ENCODE assay signal across 20 cellular contexts in genomic region chr5:93250431-93250830, GRCh38.
DNase-seq lines count a peak whose midpoint lies in the region; ATAC-seq, FAIRE-seq and TF ChIP-seq lines count a peak whose summit lies in the region.
"Had no signal": no experiment of that assay in that cellular context is flagged by ENCODE, and none has a peak within 500 bp of the region (broad histone marks: within the 10 kb centered on the region; RNA-seq: fewer than 3 reads in every experiment).

No MANE protein-coding gene starts in this region.

- intact Hi-C loops in IMR-90 (cut with micrococcal nuclease) (loop anchor here (2.0 kb wide), 1 partner anchor 328 kb away; no protein-coding TSS in a partner anchor), adrenal gland (cut with DNase I) (no loop called here)

- H3K56ac ChIP-seq in IMR-90 (ENCODE audit: extremely low read depth, insufficient read depth, low read length), result no peak overlapping the region

- H3K27ac ChIP-seq in IMR-90 (ENCODE audit: insufficient read depth, low read length), result no peak overlapping the region
- H3K27ac ChIP-seq in adrenal gland, result peak overlapping the region in 3 of 5 donors; percentile 56 to 86 (median 84)
- H3K27ac ChIP-seq in keratinocyte (ENCODE audit: control insufficient read depth, insufficient read depth, low read length), result no peak overlapping the region
- no peak overlapping the region for H3K27ac ChIP-seq in smooth muscle cell (ENCODE audit: low read depth)
- H3K27ac ChIP-seq: neutrophil had no signal

- TF ChIP-seq POLR2A in IMR-90 (IDR thresholded peaks at IDR 0.05; ENCODE audit: low read depth, low read length), result no peak
- TF ChIP-seq POLR2A in adrenal gland (IDR thresholded peaks at IDR 0.05), result no peak

- in situ Hi-C loops in IMR-90 (cut with MboI; ENCODE audit: low sequenced_read_pairs), result no loop called here

- no peaks in the 10 kb centered on the region for H3K9me1 ChIP-seq in IMR-90 (ENCODE audit: insufficient read depth, low read length)
- no peaks in the 10 kb centered on the region for H3K9me1 ChIP-seq in keratinocyte (ENCODE audit: control insufficient read depth, extremely low read depth, insufficient read depth, low read length)

- H3K36me3 ChIP-seq in IMR-90 (ENCODE audit: control insufficient read depth, insufficient read depth, low read length), result no peaks in the 10 kb centered on the region
- H3K36me3 ChIP-seq in adrenal gland (replicated peaks in 1 of 2), result no peaks in the 10 kb centered on the region
- no peaks in the 10 kb centered on the region for H3K36me3 ChIP-seq in keratinocyte (ENCODE audit: control insufficient read depth in 2 of 2, extremely low read depth in 1 of 2, insufficient read depth in 2 of 2, low read length in 2 of 2)
- no peaks in the 10 kb centered on the region for H3K36me3 ChIP-seq in smooth muscle cell (ENCODE audit: low read depth)
- H3K36me3 ChIP-seq: neutrophil, right atrium auricular region, upper lobe of left lung had no signal

- DNase-seq in IMR-90, result no peak
- no peak for DNase-seq in adrenal gland
- no peak for DNase-seq in keratinocyte (ENCODE audit: low read depth, low spot score)
- DNase-seq in smooth muscle cell (lab: John Stamatoyannopoulos, UW; ENCODE audit: unreplicated experiment), result no peak
- DNase-seq in endothelial cell (ENCODE audit: low spot score), result no peak
- DNase-seq in NCI-H1417 treated with DMSO at 0.1 percent for 48 hours (lab: John Stamatoyannopoulos, UW), result no peak
- DNase-seq in stimulated activated naive CD4-positive, alpha-beta T cell treated with Interleukin-2 at 50 U/mL for 16 hours (lab: John Stamatoyannopoulos, UW), result no peak
- DNase-seq: activated CD4-positive, alpha-beta memory T cell treated with anti-CD3 and anti-CD28 coated beads, Interleukin-2, amount 10 ng/mL, durations not matched to agents 7 days and 5 days; activated T-cell treated with anti-CD3 and anti-CD28 coated beads, Interleukin-2, amount 50 U/mL, for 48 hours; DND-41; kidney; NCI-H187; NCI-H446 treated with DMSO at 0.1 percent for 48 hours; stimulated activated naive CD4-positive, alpha-beta T cell had no signal

- no peak overlapping the region for H4K91ac ChIP-seq in IMR-90 (ENCODE audit: insufficient read depth, low read depth, low read length)

- H3K27me3 Mint-ChIP-seq in endothelial cell (ENCODE audit: unreplicated experiment), result no peaks in the 10 kb centered on the region
- H3K27me3 Mint-ChIP-seq: activated CD4-positive, alpha-beta memory T cell treated with anti-CD3 and anti-CD28 coated beads, Interleukin-2, amount 10 ng/mL, durations not matched to agents 7 days and 5 days; activated naive CD4-positive, alpha-beta T cell treated with anti-CD3 and anti-CD28 coated beads, Interleukin-2, amount 50 U/mL, for 24 hours had no signal

- no peak overlapping the region for H3K14ac ChIP-seq in IMR-90 (replicated peaks; ENCODE audit: low read depth, low read length)

- no peaks in the 10 kb centered on the region for H4K20me1 ChIP-seq in IMR-90 (ENCODE audit: insufficient read depth, low read length)
- H4K20me1 ChIP-seq in keratinocyte (ENCODE audit: control insufficient read depth, extremely low read depth, insufficient read depth, low read length), result no peaks in the 10 kb centered on the region
- no peaks in the 10 kb centered on the region for H4K20me1 ChIP-seq in smooth muscle cell (ENCODE audit: low read depth)

- no peak overlapping the region; the same call in 1 of the 2 replicates for H3K23ac ChIP-seq in IMR-90 (ENCODE audit: low read depth, low read length)

- peak; percentile 41 for ATAC-seq in IMR-90 (ENCODE audit: low read depth)
- ATAC-seq: esophagus mucosa had no signal

- POLR2A ChIA-PET in IMR-90 (lab: Charles Lee; ENCODE audit: unreplicated experiment), result no interaction called here

- H3K9me3 Mint-ChIP-seq in endothelial cell (ENCODE audit: unreplicated experiment), result no peaks in the 10 kb centered on the region
- H3K9me3 Mint-ChIP-seq: activated CD4-positive, alpha-beta memory T cell treated with anti-CD3 and anti-CD28 coated beads, Interleukin-2, amount 10 ng/mL, durations not matched to agents 7 days and 5 days; activated naive CD4-positive, alpha-beta T cell treated with anti-CD3 and anti-CD28 coated beads, Interleukin-2, amount 50 U/mL, for 24 hours; T-helper 1 cell treated with Interleukin-12 subunit alpha and Interleukin-12 subunit beta and Interleukin-4 antibody, amounts not matched to agents 30 μg/mL and 1 μg/mL, for 36 hours had no signal

- H3K27ac Mint-ChIP-seq in endothelial cell (ENCODE audit: unreplicated experiment), result no peak overlapping the region
- H3K27ac Mint-ChIP-seq: activated CD4-positive, alpha-beta memory T cell treated with anti-CD3 and anti-CD28 coated beads, Interleukin-2, amount 10 ng/mL, durations not matched to agents 7 days and 5 days; activated naive CD4-positive, alpha-beta T cell treated with anti-CD3 and anti-CD28 coated beads, Interleukin-2, amount 50 U/mL, for 24 hours; T-helper 1 cell treated with Interleukin-12 subunit alpha and Interleukin-12 subunit beta and Interleukin-4 antibody, amounts not matched to agents 30 μg/mL and 1 μg/mL, for 36 hours had no signal

- peak overlapping the region in 1 of 2 experiments; percentile 4; a peak in 2 of 4 replicates for H4K8ac ChIP-seq in IMR-90 (ENCODE audit: low read depth in 2 of 2, low read length in 2 of 2)

- BruUV-seq in IMR-90 (replicated peaks; lab: Mats Ljungman, UMichigan), result no TSS peak

- peak overlapping the region; percentile 99; the same call in 1 of the 2 replicates for H3K4me2 ChIP-seq in IMR-90 (ENCODE audit: low read depth, low read length)
- H3K4me2 ChIP-seq in keratinocyte (ENCODE audit: control insufficient read depth, extremely low read depth, insufficient read depth, low read depth, low read length), result peak overlapping the region; percentile 83
- peak overlapping the region; percentile 20 for H3K4me2 ChIP-seq in smooth muscle cell

- no peak for TF ChIP-seq CTCF in IMR-90 (conservative IDR thresholded peaks at IDR 0.05; ENCODE audit: low read depth, low read length)
- TF ChIP-seq CTCF in adrenal gland (IDR thresholded peaks at IDR 0.05), result no peak
- TF ChIP-seq CTCF in keratinocyte (optimal IDR thresholded peaks at IDR 0.05 in 1 of 3, IDR thresholded peaks at IDR 0.05 in 1 of 3, conservative IDR thresholded peaks at IDR 0.05 in 1 of 3; ENCODE audit: extremely low read depth in 1 of 3, insufficient read depth in 2 of 3, low read length in 3 of 3), result no peak
- TF ChIP-seq CTCF in smooth muscle cell (IDR thresholded peaks at IDR 0.05; ENCODE audit: borderline replicate concordance, insufficient read depth, poor library complexity, severe bottlenecking), result no peak
- no peak for TF ChIP-seq CTCF in endothelial cell (IDR thresholded peaks at IDR 0.05; ENCODE audit: unreplicated experiment)

- no peak overlapping the region for H3K4me3 ChIP-seq in IMR-90 (ENCODE audit: insufficient read depth, low read depth, low read length)
- H3K4me3 ChIP-seq in adrenal gland, result no peak overlapping the region
- H3K4me3 ChIP-seq in keratinocyte (ENCODE audit: control insufficient read depth in 2 of 3, extremely low read depth in 1 of 3, insufficient read depth in 2 of 3, low read depth in 1 of 3, low read length in 3 of 3), result no peak overlapping the region
- no peak overlapping the region for H3K4me3 ChIP-seq in smooth muscle cell

- peak overlapping the region; percentile 11; the same call in 1 of the 2 replicates for H2BK120ac ChIP-seq in IMR-90 (ENCODE audit: low read depth, low read length)

- H2AFZ ChIP-seq in IMR-90 (replicated peaks; ENCODE audit: low read length, poor library complexity), result no peak overlapping the region
- H2AFZ ChIP-seq in keratinocyte (ENCODE audit: control insufficient read depth, low read length), result no peak overlapping the region
- peak overlapping the region; percentile 3 for H2AFZ ChIP-seq in smooth muscle cell (ENCODE audit: low read depth)

- H3K79me1 ChIP-seq in IMR-90 (ENCODE audit: low read depth in 1 of 2, low read length in 2 of 2), result no peaks in the 10 kb centered on the region

- no peak overlapping the region for H4K5ac ChIP-seq in IMR-90 (ENCODE audit: low read depth, low read length)

- no peaks in the 10 kb centered on the region for H3K36me3 Mint-ChIP-seq in endothelial cell (ENCODE audit: low read depth, unreplicated experiment)
- H3K36me3 Mint-ChIP-seq: activated naive CD4-positive, alpha-beta T cell treated with anti-CD3 and anti-CD28 coated beads, Interleukin-2, amount 50 U/mL, for 24 hours had no signal

- H3K4me3 Mint-ChIP-seq in endothelial cell (ENCODE audit: unreplicated experiment), result no peak overlapping the region
- H3K4me3 Mint-ChIP-seq: activated CD4-positive, alpha-beta memory T cell treated with anti-CD3 and anti-CD28 coated beads, Interleukin-2, amount 10 ng/mL, durations not matched to agents 7 days and 5 days; activated naive CD4-positive, alpha-beta T cell treated with anti-CD3 and anti-CD28 coated beads, Interleukin-2, amount 50 U/mL, for 24 hours; T-helper 1 cell treated with Interleukin-12 subunit alpha and Interleukin-12 subunit beta and Interleukin-4 antibody, amounts not matched to agents 30 μg/mL and 1 μg/mL, for 36 hours had no signal

- no peaks in the 10 kb centered on the region for H3K79me2 ChIP-seq in keratinocyte (ENCODE audit: control insufficient read depth, insufficient read depth, low read length)
- no peaks in the 10 kb centered on the region for H3K79me2 ChIP-seq in smooth muscle cell (ENCODE audit: low read depth)

- dilution Hi-C loops in IMR-90 (cut with HindIII; ENCODE audit: low sequenced_read_pairs, unreplicated experiment), result no loop called here
- dilution Hi-C loops in keratinocyte (cut with MboI; ENCODE audit: extremely low pct_ligation_motif_present, low sequenced_read_pairs), result no loop called here

- H2AK5ac ChIP-seq in IMR-90 (ENCODE audit: low read depth, low read length), result no peak overlapping the region

- no CpG with 5 or more reads among the region's 2 CpGs for WGBS in IMR-90 (ENCODE audit: extremely low coverage in 2 of 2, insufficient read length in 1 of 2), 2 experiments
- WGBS in adrenal gland, 4 donors, result 38 to 53% (median 41%) methylated on average over 2 of the region's 2 CpGs
- 70% methylated on average over 2 of the region's 2 CpGs for WGBS in smooth muscle cell (ENCODE audit: low lambda C conversion rate)

- no peak for TF ChIP-seq RAD21 in IMR-90 (IDR thresholded peaks at IDR 0.05; ENCODE audit: low read length)

- peaks cover 15% of the 10 kb centered on the region for H3K4me1 Mint-ChIP-seq in endothelial cell (ENCODE audit: unreplicated experiment)
- H3K4me1 Mint-ChIP-seq: activated CD4-positive, alpha-beta memory T cell treated with anti-CD3 and anti-CD28 coated beads, Interleukin-2, amount 10 ng/mL, durations not matched to agents 7 days and 5 days; activated naive CD4-positive, alpha-beta T cell treated with anti-CD3 and anti-CD28 coated beads, Interleukin-2, amount 50 U/mL, for 24 hours had no signal

- H2AK9ac ChIP-seq in IMR-90 (replicated peaks; ENCODE audit: low read depth, low read length, poor library complexity), result no peak overlapping the region

- H3K4me1 ChIP-seq in IMR-90 (ENCODE audit: control insufficient read depth, insufficient read depth, low read length) (peaks cover 2% of the 10 kb centered on the region; the same call in 1 of the 2 replicates), adrenal gland (replicated peaks in 1 of 2) (peaks cover 0 to 9% of the 10 kb centered on the region in 2 donors), keratinocyte (ENCODE audit: control insufficient read depth, extremely low read depth, insufficient read depth, low read length) (peaks cover 8% of the 10 kb centered on the region), smooth muscle cell (ENCODE audit: low read depth) (peaks cover 37% of the 10 kb centered on the region)

- H3K27me3 ChIP-seq in IMR-90 (ENCODE audit: control insufficient read depth, insufficient read depth, low read length) (no peaks in the 10 kb centered on the region), adrenal gland (no peaks in the 10 kb centered on the region), keratinocyte (ENCODE audit: control insufficient read depth, extremely low read depth, insufficient read depth, low read length) (no peaks in the 10 kb centered on the region), smooth muscle cell (ENCODE audit: low read depth) (no peaks in the 10 kb centered on the region)
- H3K27me3 ChIP-seq: neutrophil, right atrium auricular region, upper lobe of left lung had no signal

- H2BK5ac ChIP-seq in IMR-90 (ENCODE audit: low read depth, low read length, poor library complexity, severe bottlenecking), result no peak overlapping the region

- no peak overlapping the region for H3K4ac ChIP-seq in IMR-90 (ENCODE audit: low read depth, low read length)

- H3K18ac ChIP-seq in IMR-90 (ENCODE audit: low read depth, low read length), result no peak overlapping the region

- H2BK15ac ChIP-seq in IMR-90 (ENCODE audit: low read depth, low read length), result no peak overlapping the region

- CTCF ChIA-PET in IMR-90 (lab: Yijun Ruan, JAX), result interaction anchor here (1.6 kb wide), 1 partner anchor 13 kb away, joined by 3 read pairs; no protein-coding TSS in a partner anchor

- FAIRE-seq in keratinocyte (lab: Jason Lieb, UNC), result no peak
- FAIRE-seq: kidney had no signal

- peak overlapping the region; percentile 1; the same call in 1 of the 2 replicates for H2BK20ac ChIP-seq in IMR-90 (ENCODE audit: low read depth, low read length)

- H3K9ac ChIP-seq in IMR-90 (ENCODE audit: low read depth, low read length) (peak overlapping the region; percentile 46; the same call in 1 of the 2 replicates), keratinocyte (ENCODE audit: control insufficient read depth, extremely low read depth, insufficient read depth, low read length) (no peak overlapping the region), smooth muscle cell (ENCODE audit: low read depth) (no peak overlapping the region)

- H3K9me3 ChIP-seq in IMR-90 (ENCODE audit: control insufficient read depth, insufficient read depth, low read length), result no peaks in the 10 kb centered on the region
- H3K9me3 ChIP-seq in adrenal gland (replicated peaks in 1 of 3), result no peaks in the 10 kb centered on the region
- H3K9me3 ChIP-seq in keratinocyte (ENCODE audit: control insufficient read depth, low read depth, low read length), result no peaks in the 10 kb centered on the region
- no peaks in the 10 kb centered on the region for H3K9me3 ChIP-seq in smooth muscle cell (replicated peaks; ENCODE audit: low read depth)
- H3K9me3 ChIP-seq: neutrophil, right atrium auricular region, upper lobe of left lung had no signal

- H3F3A ChIP-seq in smooth muscle cell (ENCODE audit: low read depth), result peaks cover 3% of the 10 kb centered on the region

Comparison
In these comparisons a context has a peak if more than half of its experiments do, and no peak if none do; other contexts are left out.
1. H3K27ac ChIP-seq: peak in adrenal gland (3 of 5); none in IMR-90 (single experiment), keratinocyte (single experiment) and smooth muscle cell (single experiment).
2. H3K4me2 ChIP-seq: peak in every context shown above with its lines; median percentile 99 in IMR-90; 83 in keratinocyte; 20 in smooth muscle cell.